15 cellular contexts compared by ENCODE assay signal in genomic region chr7:40802497-40802896, GRCh38.
DNase-seq lines count a peak whose midpoint lies in the region; FAIRE-seq and TF ChIP-seq lines count a peak whose summit lies in the region.
"Had no signal": no experiment of that assay in that cellular context is flagged by ENCODE, and none has a peak within 500 bp of the region (broad histone marks: within the 10 kb centered on the region; RNA-seq: fewer than 3 reads in every experiment).

No MANE protein-coding gene starts in this region.

- no peaks in the 10 kb centered on the region for H4K20me1 ChIP-seq in keratinocyte (ENCODE audit: control insufficient read depth, extremely low read depth, insufficient read depth, low read length)

- no peak overlapping the region for H4K91ac ChIP-seq in neuronal stem cell (ENCODE audit: low read depth, low read length, poor library complexity)

- H3K4me1 ChIP-seq in keratinocyte (ENCODE audit: control insufficient read depth, extremely low read depth, insufficient read depth, low read length) (no peaks in the 10 kb centered on the region), neuronal stem cell (ENCODE audit: control insufficient read depth in 2 of 2, insufficient read depth in 1 of 2, low read depth in 1 of 2, low read length in 2 of 2) (peaks cover 0 to 3% of the 10 kb centered on the region in 2 donors)
- H3K4me1 ChIP-seq: Caco-2, HAP-1 had no signal

- H3K27me3 ChIP-seq in keratinocyte (ENCODE audit: control insufficient read depth, extremely low read depth, insufficient read depth, low read length) (no peaks in the 10 kb centered on the region), WERI-Rb-1 (ENCODE audit: insufficient read depth, low read depth, severe bottlenecking) (no peaks in the 10 kb centered on the region), neuronal stem cell (ENCODE audit: control insufficient read depth in 3 of 3, insufficient read depth in 3 of 3, low read depth in 1 of 3, low read length in 3 of 3) (no peaks in the 10 kb centered on the region)

- FAIRE-seq in keratinocyte (lab: Jason Lieb, UNC): peak; percentile 57

- no peak overlapping the region for H2BK12ac ChIP-seq in neuronal stem cell (ENCODE audit: low read length)

- DNase-seq in Kasumi-1 (lab: John Stamatoyannopoulos, UW): peak; percentile 63 to 66
- peak; percentile 78 for DNase-seq in NOMO-1 treated with dmso at 0.1 percent for 144 hours (lab: John Stamatoyannopoulos, UW; ENCODE audit: unreplicated experiment)
- peak; percentile 55 for DNase-seq in SKM-1 (lab: John Stamatoyannopoulos, UW; ENCODE audit: unreplicated experiment)
- DNase-seq in keratinocyte (ENCODE audit: low read depth, low spot score): no peak
- no peak for DNase-seq in WERI-Rb-1
- DNase-seq in superior temporal gyrus (ENCODE audit: extremely low spot score): no peak
- DNase-seq in neuronal stem cell (ENCODE audit: low spot score): no peak
- DNase-seq: Caco-2, KG1, NCI-H1417, NCI-H1930, NCI-H446 treated with DMSO at 0.1 percent for 48 hours, SHP77 treated with DMSO at 0.1 percent for 48 hours, SW 1271 had no signal

- H2BK120ac ChIP-seq in neuronal stem cell (ENCODE audit: low read depth, low read length): no peak overlapping the region

- H3K27ac ChIP-seq in keratinocyte (ENCODE audit: control insufficient read depth, insufficient read depth, low read length) (no peak overlapping the region), WERI-Rb-1 (no peak overlapping the region), neuronal stem cell (replicated peaks; ENCODE audit: low read length) (no peak overlapping the region)

- no peak overlapping the region for H2BK15ac ChIP-seq in neuronal stem cell (ENCODE audit: low read length)

- H3K14ac ChIP-seq in neuronal stem cell (ENCODE audit: low read length): no peak overlapping the region

- no peak overlapping the region for H3K18ac ChIP-seq in neuronal stem cell (ENCODE audit: low read length)

- H2BK5ac ChIP-seq in neuronal stem cell (ENCODE audit: low read length): no peak overlapping the region

- H4K8ac ChIP-seq in neuronal stem cell (ENCODE audit: low read depth, low read length): no peak overlapping the region

- no peaks in the 10 kb centered on the region for H3K79me1 ChIP-seq in neuronal stem cell (ENCODE audit: low read depth, low read length)

- H3K9ac ChIP-seq in keratinocyte (ENCODE audit: control insufficient read depth, extremely low read depth, insufficient read depth, low read length): no peak overlapping the region
- H3K9ac ChIP-seq in neuronal stem cell (ENCODE audit: low read depth, low read length, poor library complexity): no peak overlapping the region

- H3K4me2 ChIP-seq in keratinocyte (ENCODE audit: control insufficient read depth, extremely low read depth, insufficient read depth, low read depth, low read length): no peak overlapping the region
- H3K4me2 ChIP-seq in neuronal stem cell (ENCODE audit: insufficient read depth, low read length, poor library complexity, severe bottlenecking): no peak overlapping the region

- H3K4ac ChIP-seq in neuronal stem cell (ENCODE audit: low read length): no peak overlapping the region

- H3K4me3 ChIP-seq in keratinocyte (ENCODE audit: control insufficient read depth in 2 of 3, extremely low read depth in 1 of 3, insufficient read depth in 2 of 3, low read depth in 1 of 3, low read length in 3 of 3): no peak overlapping the region
- H3K4me3 ChIP-seq in WERI-Rb-1 (ENCODE audit: low read depth, low read length): no peak overlapping the region
- H3K4me3 ChIP-seq in neuronal stem cell (ENCODE audit: low read length in 2 of 2): no peak overlapping the region
- H3K4me3 ChIP-seq: HAP-1 had no signal

- H3K9me3 ChIP-seq in keratinocyte (ENCODE audit: control insufficient read depth, low read depth, low read length): no peaks in the 10 kb centered on the region
- no peaks in the 10 kb centered on the region for H3K9me3 ChIP-seq in WERI-Rb-1 (ENCODE audit: severe bottlenecking)
- H3K9me3 ChIP-seq in neuronal stem cell (replicated peaks in 1 of 2; ENCODE audit: control insufficient read depth in 2 of 2, insufficient read depth in 1 of 2, low read depth in 1 of 2, low read length in 2 of 2): no peaks in the 10 kb centered on the region
- H3K9me3 ChIP-seq: Caco-2, HAP-1 had no signal

- H3K36me3 ChIP-seq in keratinocyte (ENCODE audit: control insufficient read depth in 2 of 2, extremely low read depth in 1 of 2, insufficient read depth in 2 of 2, low read length in 2 of 2): no peaks in the 10 kb centered on the region
- H3K36me3 ChIP-seq in WERI-Rb-1: no peaks in the 10 kb centered on the region
- no peaks in the 10 kb centered on the region for H3K36me3 ChIP-seq in neuronal stem cell (replicated peaks in 1 of 2; ENCODE audit: control insufficient read depth in 2 of 2, insufficient read depth in 2 of 2, low read length in 2 of 2)
- H3K36me3 ChIP-seq: HAP-1 had no signal

- no peaks in the 10 kb centered on the region for H3K9me1 ChIP-seq in keratinocyte (ENCODE audit: control insufficient read depth, extremely low read depth, insufficient read depth, low read length)

- no peak overlapping the region for H2AK5ac ChIP-seq in neuronal stem cell (ENCODE audit: low read depth, low read length)

- H3K23ac ChIP-seq in neuronal stem cell (ENCODE audit: low read depth, low read length, poor library complexity): no peak overlapping the region

- WGBS in neuronal stem cell (ENCODE audit: extremely low coverage in 2 of 2, insufficient read length in 2 of 2, insufficient replicate concordance in 1 of 2), 2 donors: no CpG with 5 or more reads among the region's 3 CpGs

- TF ChIP-seq CTCF in keratinocyte (optimal IDR thresholded peaks at IDR 0.05 in 1 of 3, IDR thresholded peaks at IDR 0.05 in 1 of 3, conservative IDR thresholded peaks at IDR 0.05 in 1 of 3; ENCODE audit: extremely low read depth in 1 of 3, insufficient read depth in 2 of 3, low read length in 3 of 3) (no peak), WERI-Rb-1 (IDR thresholded peaks at IDR 0.05; ENCODE audit: low read depth, low read length) (no peak)

- dilution Hi-C loops in keratinocyte (cut with MboI; ENCODE audit: extremely low pct_ligation_motif_present, low sequenced_read_pairs): no loop called here

- no peaks in the 10 kb centered on the region for H3K79me2 ChIP-seq in keratinocyte (ENCODE audit: control insufficient read depth, insufficient read depth, low read length)

- H2AFZ ChIP-seq in keratinocyte (ENCODE audit: control insufficient read depth, low read length): no peak overlapping the region
- H2AFZ ChIP-seq in neuronal stem cell (ENCODE audit: low read length): no peak overlapping the region

Comparison
In these comparisons a context has a peak if more than half of its experiments do, and no peak if none do; other contexts are left out.
1. DNase-seq: peak in Kasumi-1 (2 of 2), NOMO-1 treated with dmso at 0.1 percent for 144 hours (single experiment) and SKM-1 (single experiment); none in keratinocyte (single experiment), WERI-Rb-1 (single experiment), superior temporal gyrus (single experiment) and neuronal stem cell (single experiment).